13 cellular contexts compared by ENCODE assay signal in genomic region chr4:182643801-182644311, GRCh38.
A peak's percentile ranks its signal among the peaks of the same experiment; 100 is the strongest.
DNase-seq lines count a peak whose midpoint lies in the region; TF ChIP-seq lines count a peak whose summit lies in the region.
"Had no signal": no experiment of that assay in that cellular context is flagged by ENCODE, and none has a peak within 500 bp of the region (broad histone marks: within the 10 kb centered on the region; RNA-seq: fewer than 3 reads in every experiment).

No MANE protein-coding gene starts in this region.

- no peak overlapping the region for H2AFZ ChIP-seq in neural progenitor cell (replicated peaks)

- CTCF ChIA-PET in RWPE1 (lab: Yijun Ruan, JAX), result no interaction called here

- H3K4me1 ChIP-seq in neural progenitor cell (no peaks in the 10 kb centered on the region), suprapubic skin (no peaks in the 10 kb centered on the region)

- H3K4me3 Mint-ChIP-seq in progenitor cell of endocrine pancreas (ENCODE audit: low read depth) (no peak overlapping the region), neural progenitor cell (no peak overlapping the region)
- H3K4me3 Mint-ChIP-seq: activated CD4-positive, alpha-beta memory T cell treated with anti-CD3 and anti-CD28 coated beads, Interleukin-2, amount 10 ng/mL, durations not matched to agents 7 days and 5 days; activated naive CD8-positive, alpha-beta T cell treated with anti-CD3 and anti-CD28 coated beads, Interleukin-2, amount 10 ng/mL, durations not matched to agents 7 days and 5 days had no signal

- H3K9ac ChIP-seq in neural progenitor cell, result no peak overlapping the region
- H3K9ac ChIP-seq: KMS-11 had no signal

- H3K27me3 ChIP-seq in neural progenitor cell, result no peaks in the 10 kb centered on the region
- H3K27me3 ChIP-seq in suprapubic skin, result no peaks in the 10 kb centered on the region

- no peaks in the 10 kb centered on the region for H3K79me2 ChIP-seq in neural progenitor cell (ENCODE audit: low read depth)

- H4K20me1 ChIP-seq in neural progenitor cell (ENCODE audit: low read depth), result no peaks in the 10 kb centered on the region

- no peak for TF ChIP-seq POLR2A in suprapubic skin (IDR thresholded peaks at IDR 0.05)

- H3F3A ChIP-seq in neural progenitor cell (ENCODE audit: low read depth), result no peaks in the 10 kb centered on the region

- peak overlapping the region; percentile 37 for H3K27ac Mint-ChIP-seq in progenitor cell of endocrine pancreas
- H3K27ac Mint-ChIP-seq in neural progenitor cell, result no peak overlapping the region
- H3K27ac Mint-ChIP-seq: activated CD4-positive, alpha-beta memory T cell treated with anti-CD3 and anti-CD28 coated beads, Interleukin-2, amount 10 ng/mL, durations not matched to agents 7 days and 5 days; activated naive CD8-positive, alpha-beta T cell treated with anti-CD3 and anti-CD28 coated beads, Interleukin-2, amount 10 ng/mL, durations not matched to agents 7 days and 5 days had no signal

- H3K27ac ChIP-seq in RWPE1, result no peak overlapping the region
- H3K27ac ChIP-seq in neural progenitor cell, result no peak overlapping the region
- no peak overlapping the region for H3K27ac ChIP-seq in suprapubic skin
- H3K27ac ChIP-seq: KMS-11 had no signal

- no peaks in the 10 kb centered on the region for H3K9me3 ChIP-seq in neural progenitor cell (ENCODE audit: low read depth)
- no peaks in the 10 kb centered on the region for H3K9me3 ChIP-seq in suprapubic skin

- H3K4me3 ChIP-seq in neural progenitor cell (no peak overlapping the region), suprapubic skin (no peak overlapping the region)

- no peak overlapping the region for H3K4me2 ChIP-seq in neural progenitor cell
- H3K4me2 ChIP-seq: KMS-11 had no signal

- peaks cover 5% of the 10 kb centered on the region for H3K9me3 Mint-ChIP-seq in progenitor cell of endocrine pancreas (ENCODE audit: low read depth)
- peaks cover 3% of the 10 kb centered on the region for H3K9me3 Mint-ChIP-seq in neural progenitor cell
- H3K9me3 Mint-ChIP-seq: activated CD4-positive, alpha-beta memory T cell treated with anti-CD3 and anti-CD28 coated beads, Interleukin-2, amount 10 ng/mL, durations not matched to agents 7 days and 5 days had no signal

- H3K4me1 Mint-ChIP-seq in progenitor cell of endocrine pancreas (ENCODE audit: low read depth), result peaks cover 16% of the 10 kb centered on the region
- H3K4me1 Mint-ChIP-seq in neural progenitor cell, result no peaks in the 10 kb centered on the region
- H3K4me1 Mint-ChIP-seq: activated CD4-positive, alpha-beta memory T cell treated with anti-CD3 and anti-CD28 coated beads, Interleukin-2, amount 10 ng/mL, durations not matched to agents 7 days and 5 days; activated naive CD8-positive, alpha-beta T cell treated with anti-CD3 and anti-CD28 coated beads, Interleukin-2, amount 10 ng/mL, durations not matched to agents 7 days and 5 days had no signal

- H3K36me3 Mint-ChIP-seq in progenitor cell of endocrine pancreas (ENCODE audit: insufficient read depth), result peaks cover 7% of the 10 kb centered on the region
- peaks cover 33% of the 10 kb centered on the region for H3K36me3 Mint-ChIP-seq in neural progenitor cell
- H3K36me3 Mint-ChIP-seq: activated naive CD8-positive, alpha-beta T cell treated with anti-CD3 and anti-CD28 coated beads, Interleukin-2, amount 10 ng/mL, durations not matched to agents 7 days and 5 days had no signal

- peaks cover 8% of the 10 kb centered on the region for H3K36me3 ChIP-seq in neural progenitor cell
- no peaks in the 10 kb centered on the region for H3K36me3 ChIP-seq in suprapubic skin

- DNase-seq in ELR (ENCODE audit: low read depth) (peak; percentile 30), RWPE1 (ENCODE audit: low spot score) (peak; percentile 1), fibroblast of peridontal ligament (ENCODE audit: extremely low read depth) (peak; percentile 83), progenitor cell of endocrine pancreas (ENCODE audit: low spot score, unreplicated experiment) (no peak), neural progenitor cell (ENCODE audit: low spot score) (no peak), hypothalamus (lab: John Stamatoyannopoulos, UW) (no peak), suprapubic skin (ENCODE audit: low spot score in 2 of 2) (no peak)
- no peak for DNase-seq in activated CD4-positive, alpha-beta T cell treated with anti-CD3 and anti-CD28 coated beads for 1 hour
- DNase-seq: activated CD4-positive, alpha-beta memory T cell treated with anti-CD3 and anti-CD28 coated beads, Interleukin-2, amount 10 ng/mL, durations not matched to agents 7 days and 5 days; activated naive CD8-positive, alpha-beta T cell treated with anti-CD3 and anti-CD28 coated beads, Interleukin-2, amount 10 ng/mL, durations not matched to agents 7 days and 5 days; DMS79 treated with DMSO at 0.1 percent for 48 hours; NCI-H510A treated with DMSO at 0.1 percent for 48 hours had no signal

- no peak for TF ChIP-seq EP300 in suprapubic skin (IDR thresholded peaks at IDR 0.05)

- POLR2A ChIA-PET in RWPE1 (lab: Yijun Ruan, JAX; ENCODE audit: low non-redundant PET), result no interaction called here

- TF ChIP-seq CTCF in RWPE1 (conservative IDR thresholded peaks at IDR 0.05; ENCODE audit: low read depth) (no peak), progenitor cell of endocrine pancreas (IDR thresholded peaks at IDR 0.05; ENCODE audit: unreplicated experiment) (no peak), neural progenitor cell (IDR thresholded peaks at IDR 0.05) (no peak), suprapubic skin (IDR thresholded peaks at IDR 0.05) (no peak)

- H3K27me3 Mint-ChIP-seq in progenitor cell of endocrine pancreas (no peaks in the 10 kb centered on the region), neural progenitor cell (ENCODE audit: insufficient read depth, low read depth) (no peaks in the 10 kb centered on the region)
- H3K27me3 Mint-ChIP-seq: activated CD4-positive, alpha-beta memory T cell treated with anti-CD3 and anti-CD28 coated beads, Interleukin-2, amount 10 ng/mL, durations not matched to agents 7 days and 5 days had no signal

- WGBS in suprapubic skin, result 70% methylated on average over 3 of the region's 3 CpGs

Comparison
In these comparisons a context has a peak if more than half of its experiments do, and no peak if none do; other contexts are left out.
1. DNase-seq: peak in ELR (single experiment), RWPE1 (single experiment) and fibroblast of peridontal ligament (single experiment); none in progenitor cell of endocrine pancreas (single experiment), neural progenitor cell (single experiment), hypothalamus (0 of 51), activated CD4-positive, alpha-beta T cell treated with anti-CD3 and anti-CD28 coated beads for 1 hour (single experiment) and suprapubic skin (0 of 2).